In the genomic region with DNA sequence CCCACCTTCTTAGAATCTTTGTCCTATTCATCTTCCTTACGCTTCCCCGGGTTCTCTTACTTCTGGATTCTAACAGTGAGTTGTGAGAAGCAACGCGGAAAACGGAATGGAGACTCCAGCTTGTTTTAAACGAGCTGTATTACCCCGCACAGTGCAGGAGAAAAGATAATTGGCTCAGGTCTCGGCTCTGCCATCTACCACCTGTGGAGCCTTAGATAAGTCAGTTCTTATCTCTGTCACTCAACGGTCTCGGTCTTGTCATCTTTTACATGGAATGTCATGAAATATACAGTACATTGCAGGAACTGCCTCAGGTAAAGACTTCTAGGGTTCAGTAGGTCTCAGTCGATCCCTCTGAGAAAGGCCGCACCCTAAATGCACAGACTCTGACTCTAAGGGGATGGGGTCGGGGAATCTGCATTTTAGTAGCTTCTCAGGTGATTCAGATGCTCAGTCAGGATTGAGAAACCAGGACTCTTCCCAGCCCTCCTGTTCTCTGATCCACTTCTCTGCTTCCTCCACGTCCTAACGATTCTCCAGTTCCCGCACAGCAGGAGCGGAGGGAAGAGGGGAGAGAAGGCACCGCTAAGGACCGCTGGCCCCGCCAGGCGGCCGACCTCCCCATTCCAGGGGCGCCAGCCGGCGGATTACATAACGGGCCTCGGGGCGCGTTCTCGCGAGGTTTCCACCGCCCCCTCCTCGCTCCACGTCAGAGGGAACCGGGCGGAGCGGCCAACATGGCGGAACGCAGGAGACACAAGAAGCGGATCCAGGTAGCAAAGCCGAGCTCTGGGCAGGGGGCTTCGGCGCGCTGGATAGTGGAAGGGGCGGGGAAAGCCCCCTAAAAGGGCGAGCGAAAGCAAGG, we compare ENCODE assay signal across 8 cellular contexts.
A peak's percentile ranks its signal among the peaks of the same experiment; 100 is the strongest.
DNase-seq lines count a peak whose midpoint lies in the region; ATAC-seq and TF ChIP-seq lines count a peak whose summit lies in the region.

SEC62 (plus strand) TSS at position 722 of the 865 bp plus-strand sequence; CDS start at position 738, 16 bp downstream.

- peak within 1 kb of the TSS; percentile 85 for H3K9ac ChIP-seq in mucosa of stomach (ENCODE audit: low read length)

- ATAC-seq in GM21576 (IDR thresholded peaks at IDR 0.05; ENCODE audit: unreplicated experiment): peak; percentile 91

- H3K36me3 ChIP-seq in mucosa of stomach (ENCODE audit: control insufficient read depth, insufficient read depth, low read length): no peaks in the 10 kb centered on the region

- TF ChIP-seq POLR2A in erythroblast (IDR thresholded peaks at IDR 0.05; ENCODE audit: low read length): peak; percentile 96

- no peaks in the 10 kb centered on the region for H3K9me3 ChIP-seq in mucosa of stomach (ENCODE audit: control insufficient read depth, low read length)

- peak within 1 kb of the TSS; percentile 85 for H3K4me3 ChIP-seq in mucosa of stomach (ENCODE audit: low read length)

- DNase-seq in DMS153 treated with DMSO at 0.1 percent for 48 hours (lab: John Stamatoyannopoulos, UW; ENCODE audit: unreplicated experiment) (peak; percentile 90), OCI-M2 (lab: John Stamatoyannopoulos, UW; ENCODE audit: unreplicated experiment) (peak; percentile 69), activated T-cell treated with anti-CD3 and anti-CD28 coated beads for 48 hours (ENCODE audit: low read depth) (peak; percentile 90), erythroblast (lab: John Stamatoyannopoulos, UW) (peak; percentile 95 to 97)
- peak; percentile 90 for DNase-seq in stimulated activated CD8-positive, alpha-beta memory T cell treated with anti-CD3 and anti-CD28 coated beads, Interleukin-7, amount 100 ng/mL, for 1 hour (ENCODE audit: low read depth in 2 of 2)

- TF ChIP-seq RAD21 in Ishikawa (IDR thresholded peaks at IDR 0.05; ENCODE audit: low read depth): peak; percentile 48; the same call in 1 of the 2 replicates

- H3K4me1 ChIP-seq in mucosa of stomach (ENCODE audit: control insufficient read depth, insufficient read depth, low read length): peaks cover 18% of the 10 kb centered on the region

- TF ChIP-seq EP300 in Ishikawa (IDR thresholded peaks at IDR 0.05; ENCODE audit: borderline replicate concordance): peak; percentile 55; the same call in 1 of the 2 replicates

- H3K27me3 ChIP-seq in mucosa of stomach (ENCODE audit: control insufficient read depth, insufficient read depth, low read length): no peaks in the 10 kb centered on the region

TF ChIP-seq in Ishikawa, 13 proteins besides CTCF, POLR2A, EP300 and RAD21:
- TF ChIP-seq USF1 (IDR thresholded peaks at IDR 0.05) (peak; percentile 48; the same call in 1 of the 2 replicates), NFIC (IDR thresholded peaks at IDR 0.05) (no peak; the same call in 1 of the 2 replicates), ZBTB7A (IDR thresholded peaks at IDR 0.05; ENCODE audit: low read depth) (peak; percentile 99), EGR1 (IDR thresholded peaks at IDR 0.05) (peak; percentile 98), TAF1 (IDR thresholded peaks at IDR 0.05; ENCODE audit: low read depth) (peak; percentile 100), CEBPB (IDR thresholded peaks at IDR 0.05) (peak; percentile 94), CREB1 (IDR thresholded peaks at IDR 0.05; ENCODE audit: low read depth) (peak; percentile 88), TCF12 (IDR thresholded peaks at IDR 0.05; ENCODE audit: low read depth) (peak; percentile 81), YY1 (IDR thresholded peaks at IDR 0.05; ENCODE audit: low read depth) (peak; percentile 99), TEAD4 (IDR thresholded peaks at IDR 0.05) (peak; percentile 62), FOXM1 (IDR thresholded peaks at IDR 0.05; ENCODE audit: borderline replicate concordance, low read depth) (peak; percentile 49; the same call in 1 of the 2 replicates)
- TF ChIP-seq, protein P1, sequence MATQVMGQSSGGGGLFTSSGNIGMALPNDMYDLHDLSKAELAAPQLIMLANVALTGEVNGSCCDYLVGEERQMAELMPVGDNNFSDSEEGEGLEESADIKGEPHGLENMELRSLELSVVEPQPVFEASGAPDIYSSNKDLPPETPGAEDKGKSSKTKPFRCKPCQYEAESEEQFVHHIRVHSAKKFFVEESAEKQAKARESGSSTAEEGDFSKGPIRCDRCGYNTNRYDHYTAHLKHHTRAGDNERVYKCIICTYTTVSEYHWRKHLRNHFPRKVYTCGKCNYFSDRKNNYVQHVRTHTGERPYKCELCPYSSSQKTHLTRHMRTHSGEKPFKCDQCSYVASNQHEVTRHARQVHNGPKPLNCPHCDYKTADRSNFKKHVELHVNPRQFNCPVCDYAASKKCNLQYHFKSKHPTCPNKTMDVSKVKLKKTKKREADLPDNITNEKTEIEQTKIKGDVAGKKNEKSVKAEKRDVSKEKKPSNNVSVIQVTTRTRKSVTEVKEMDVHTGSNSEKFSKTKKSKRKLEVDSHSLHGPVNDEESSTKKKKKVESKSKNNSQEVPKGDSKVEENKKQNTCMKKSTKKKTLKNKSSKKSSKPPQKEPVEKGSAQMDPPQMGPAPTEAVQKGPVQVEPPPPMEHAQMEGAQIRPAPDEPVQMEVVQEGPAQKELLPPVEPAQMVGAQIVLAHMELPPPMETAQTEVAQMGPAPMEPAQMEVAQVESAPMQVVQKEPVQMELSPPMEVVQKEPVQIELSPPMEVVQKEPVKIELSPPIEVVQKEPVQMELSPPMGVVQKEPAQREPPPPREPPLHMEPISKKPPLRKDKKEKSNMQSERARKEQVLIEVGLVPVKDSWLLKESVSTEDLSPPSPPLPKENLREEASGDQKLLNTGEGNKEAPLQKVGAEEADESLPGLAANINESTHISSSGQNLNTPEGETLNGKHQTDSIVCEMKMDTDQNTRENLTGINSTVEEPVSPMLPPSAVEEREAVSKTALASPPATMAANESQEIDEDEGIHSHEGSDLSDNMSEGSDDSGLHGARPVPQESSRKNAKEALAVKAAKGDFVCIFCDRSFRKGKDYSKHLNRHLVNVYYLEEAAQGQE (IDR thresholded peaks at IDR 0.05; ENCODE audit: low read depth): no peak
- TF ChIP-seq, protein P2, sequence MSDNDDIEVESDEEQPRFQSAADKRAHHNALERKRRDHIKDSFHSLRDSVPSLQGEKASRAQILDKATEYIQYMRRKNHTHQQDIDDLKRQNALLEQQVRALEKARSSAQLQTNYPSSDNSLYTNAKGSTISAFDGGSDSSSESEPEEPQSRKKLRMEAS (IDR thresholded peaks at IDR 0.05): peak; percentile 82

Comparison
In these comparisons a context has a peak if more than half of its experiments do, and no peak if none do; other contexts are left out.
1. Peak in every context shown above with its lines: DNase-seq, ATAC-seq and H3K4me3 ChIP-seq.